In genomic region chr15:56343879-56344278, GRCh38 we compare ENCODE assay signal across 7 cellular contexts.
"Had no signal": no experiment of that assay in that cellular context is flagged by ENCODE, and none has a peak within 500 bp of the region (broad histone marks: within the 10 kb centered on the region; RNA-seq: fewer than 3 reads in every experiment).

No MANE protein-coding gene starts in this region.

- H3K4me3 ChIP-seq: GM23248 had no signal

- H3K27ac ChIP-seq: GM23248 had no signal

- H3K36me3 Mint-ChIP-seq: IgD-negative memory B cell had no signal

- H3K27me3 Mint-ChIP-seq: IgD-negative memory B cell had no signal

- FAIRE-seq: HTR-8/SVneo had no signal

- H3K27ac Mint-ChIP-seq: H9, IgD-negative memory B cell had no signal

- DNase-seq: GM23248, GOT3, H9, KG1 had no signal

- H3K4me3 Mint-ChIP-seq: H9, IgD-negative memory B cell had no signal

- H3K9ac ChIP-seq: GM23248 had no signal

- ATAC-seq: HCT116 had no signal

- H2AFZ ChIP-seq: GM23248 had no signal

- H3K9me3 Mint-ChIP-seq: H9, IgD-negative memory B cell had no signal
